In genomic region chr17:27980035-27980434, GRCh38 we compare ENCODE assay signal across 13 cellular contexts.
DNase-seq lines count a peak whose midpoint lies in the region; ATAC-seq, FAIRE-seq and TF ChIP-seq lines count a peak whose summit lies in the region.
"Had no signal": no experiment of that assay in that cellular context is flagged by ENCODE, and none has a peak within 500 bp of the region (broad histone marks: within the 10 kb centered on the region; RNA-seq: fewer than 3 reads in every experiment).

No MANE protein-coding gene starts in this region.

- in situ Hi-C loops in mammary epithelial cell (cut with MboI; ENCODE audit: low sequenced_read_pairs in 2 of 2) = no loop called here

- peak overlapping the region; percentile 32 for H3K27ac ChIP-seq in mammary epithelial cell (ENCODE audit: insufficient read depth, low read depth, low read length)
- H3K27ac ChIP-seq: prostate gland had no signal

- peak in 1 of 2 experiments; percentile 77 for DNase-seq in Caco-2
- peak; percentile 88 for DNase-seq in HTR-8/SVneo (ENCODE audit: insufficient read length, low spot score)
- peak; percentile 81 for DNase-seq in mammary epithelial cell
- peak; percentile 90 for DNase-seq in kidney tubule cell (ENCODE audit: low spot score)
- DNase-seq in NK-92 (lab: John Stamatoyannopoulos, UW; ENCODE audit: unreplicated experiment) = no peak
- DNase-seq in ecto neural progenitor cell (ENCODE audit: low spot score) = no peak
- no peak for DNase-seq in NCI-H774 (lab: John Stamatoyannopoulos, UW)
- DNase-seq: effector memory CD4-positive, alpha-beta T cell; NCI-H1105 treated with DMSO at 0.1 percent for 48 hours; NCI-H446 had no signal

- H3K4me3 Mint-ChIP-seq in Caco-2 (ENCODE audit: unreplicated experiment) = peak overlapping the region; percentile 0

- CTCF ChIA-PET in Caco-2 (lab: Charles Lee) = interaction anchor here (0.5 kb wide), 1 partner anchor 61 kb away, joined by 3 read pairs; no protein-coding TSS in a partner anchor
- CTCF ChIA-PET in mammary epithelial cell (lab: Charles Lee; ENCODE audit: low non-redundant PET) = no interaction called here

- no peak for FAIRE-seq in HTR-8/SVneo (lab: Jason Lieb, UNC)
- FAIRE-seq: H1 had no signal

- no peak for TF ChIP-seq CTCF in Caco-2 (IDR thresholded peaks at IDR 0.05; ENCODE audit: insufficient read depth in 1 of 2, low read depth in 1 of 2, low read length in 1 of 2, severe bottlenecking in 1 of 2, unreplicated experiment in 1 of 2)
- TF ChIP-seq CTCF in mammary epithelial cell (conservative IDR thresholded peaks at IDR 0.05 in 1 of 2, IDR thresholded peaks at IDR 0.05 in 1 of 2; ENCODE audit: extremely low read depth in 1 of 2, insufficient read depth in 1 of 2, low read depth in 1 of 2, low read length in 2 of 2) = no peak

- H3K36me3 ChIP-seq in Caco-2 (ENCODE audit: control insufficient read depth, insufficient read depth, low read length) (no peaks in the 10 kb centered on the region), mammary epithelial cell (ENCODE audit: insufficient read depth, low read length) (no peaks in the 10 kb centered on the region)
- H3K36me3 ChIP-seq: prostate gland had no signal

- peaks cover 6% of the 10 kb centered on the region for H3K36me3 Mint-ChIP-seq in Caco-2 (ENCODE audit: insufficient read depth, unreplicated experiment)

- H4K20me1 ChIP-seq in mammary epithelial cell (ENCODE audit: insufficient read depth, low read length) = no peaks in the 10 kb centered on the region

- intact Hi-C loops in Caco-2 (cut with micrococcal nuclease; ENCODE audit: unreplicated experiment) = loop anchor here (5.0 to 10.0 kb wide), 3 partner anchors 83 to 285 kb away; no protein-coding TSS in a partner anchor
- intact Hi-C loops in mammary epithelial cell (cut with micrococcal nuclease) = no loop called here

- H3K4me3 ChIP-seq in Caco-2 (ENCODE audit: low read depth, low read length) (no peak overlapping the region), mammary epithelial cell (replicated peaks in 1 of 3; ENCODE audit: insufficient read depth in 1 of 3, low read depth in 2 of 3, low read length in 3 of 3) (no peak overlapping the region)
- H3K4me3 ChIP-seq: prostate gland had no signal

- peaks cover 59% of the 10 kb centered on the region for H3K4me1 Mint-ChIP-seq in Caco-2 (ENCODE audit: low read depth, unreplicated experiment)

- H3K27me3 ChIP-seq in Caco-2 (replicated peaks; ENCODE audit: control insufficient read depth, insufficient read depth, low read length) (no peaks in the 10 kb centered on the region), mammary epithelial cell (ENCODE audit: insufficient read depth, low read length) (no peaks in the 10 kb centered on the region)

- no peaks in the 10 kb centered on the region for H3K79me2 ChIP-seq in mammary epithelial cell (ENCODE audit: insufficient read depth, low read length)

- no peak overlapping the region for H2AFZ ChIP-seq in mammary epithelial cell (ENCODE audit: low read depth, low read length)

- H3K4me1 ChIP-seq in Caco-2 (peaks cover 59% of the 10 kb centered on the region), mammary epithelial cell (ENCODE audit: insufficient read depth, low read length) (peaks cover 34% of the 10 kb centered on the region)
- H3K4me1 ChIP-seq: prostate gland had no signal

- H3K27me3 Mint-ChIP-seq in Caco-2 (ENCODE audit: insufficient read depth, unreplicated experiment) = no peaks in the 10 kb centered on the region

- no peak for ATAC-seq in GM19395 (IDR thresholded peaks at IDR 0.05; ENCODE audit: unreplicated experiment)

- peak overlapping the region; percentile 14 for H3K4me2 ChIP-seq in mammary epithelial cell (ENCODE audit: insufficient read depth, low read depth, low read length)

- H3K9me3 Mint-ChIP-seq in Caco-2 (ENCODE audit: unreplicated experiment) = peaks cover 13% of the 10 kb centered on the region

- no peaks in the 10 kb centered on the region for H3K9me3 ChIP-seq in Caco-2
- H3K9me3 ChIP-seq in mammary epithelial cell (replicated peaks; ENCODE audit: insufficient read depth, low read length) = no peaks in the 10 kb centered on the region
- H3K9me3 ChIP-seq: prostate gland had no signal

- BruUV-seq in Caco-2 (replicated peaks; lab: Mats Ljungman, UMichigan) (no TSS peak), mammary epithelial cell (replicated peaks; lab: Mats Ljungman, UMichigan) (no TSS peak)

- POLR2A ChIA-PET in Caco-2 (lab: Charles Lee) = no interaction called here

- 33% methylated on average over 4 of the region's 4 CpGs for WGBS in mammary epithelial cell (ENCODE audit: low coverage, missing lambda C conversion rate)

- dilution Hi-C loops in mammary epithelial cell (cut with HindIII; ENCODE audit: low sequenced_read_pairs) = no loop called here

- H3K9ac ChIP-seq in mammary epithelial cell (ENCODE audit: insufficient read depth, low read length) = no peak overlapping the region

- H3K27ac Mint-ChIP-seq in Caco-2 (ENCODE audit: unreplicated experiment) = peak overlapping the region; percentile 27

Comparison
In these comparisons a context has a peak if more than half of its experiments do, and no peak if none do; other contexts are left out.
1. DNase-seq: peak in HTR-8/SVneo (single experiment), mammary epithelial cell (single experiment) and kidney tubule cell (single experiment); none in NK-92 (single experiment), ecto neural progenitor cell (single experiment) and NCI-H774 (single experiment).